1 cellular context compared by ENCODE assay signal in genomic region chr11:114080769-114081168, GRCh38.
TF ChIP-seq lines count a peak whose summit lies in the region.

No MANE protein-coding gene starts in this region.

TF ChIP-seq in K562, 482 proteins besides CTCF, POLR2A, EP300 and RAD21:
- no peak for TF ChIP-seq SUPT5H (IDR thresholded peaks at IDR 0.05)
- no peak for TF ChIP-seq ZNF354B (CRISPR knock-in tag; IDR thresholded peaks at IDR 0.05)
- TF ChIP-seq ZFP30 (CRISPR knock-in tag; IDR thresholded peaks at IDR 0.05; ENCODE audit: borderline replicate concordance), result no peak
- TF ChIP-seq ZFP36 (IDR thresholded peaks at IDR 0.05; ENCODE audit: low read depth, low read length, partially characterized antibody), result peak; percentile 34
- TF ChIP-seq FIP1L1 (IDR thresholded peaks at IDR 0.05; ENCODE audit: low read depth, low read length, poor library complexity, severe bottlenecking), result no peak
- TF ChIP-seq BCOR (IDR thresholded peaks at IDR 0.05), result peak; percentile 11; the same call in 1 of the 2 replicates
- TF ChIP-seq MTA2 (IDR thresholded peaks at IDR 0.05; ENCODE audit: low read depth), result no peak
- TF ChIP-seq ZNF551 (CRISPR knock-in tag; IDR thresholded peaks at IDR 0.05), result no peak
- TF ChIP-seq BRD9 (IDR thresholded peaks at IDR 0.05; ENCODE audit: low read depth, partially characterized antibody), result peak; percentile 93
- no peak for TF ChIP-seq SRSF1 (IDR thresholded peaks at IDR 0.05; ENCODE audit: low read depth, low read length)
- TF ChIP-seq ZNF253 (CRISPR knock-in tag; conservative IDR thresholded peaks at IDR 0.05), result no peak
- TF ChIP-seq ZNF740 (CRISPR knock-in tag; IDR thresholded peaks at IDR 0.05), result no peak
- no peak for TF ChIP-seq ZNF740 (tag; IDR thresholded peaks at IDR 0.05)
- no peak for TF ChIP-seq ZNF76 (CRISPR knock-in tag; IDR thresholded peaks at IDR 0.05; ENCODE audit: borderline replicate concordance)
- peak; percentile 79 for TF ChIP-seq RBM25 (IDR thresholded peaks at IDR 0.05; ENCODE audit: low read depth, low read length, severe bottlenecking)
- no peak for TF ChIP-seq ELF2 (CRISPR knock-in tag; IDR thresholded peaks at IDR 0.05)
- TF ChIP-seq MYBL2 (IDR thresholded peaks at IDR 0.05; ENCODE audit: low read depth), result no peak
- TF ChIP-seq MYBL2 (CRISPR knock-in tag; IDR thresholded peaks at IDR 0.05; ENCODE audit: borderline replicate concordance), result no peak
- no peak for TF ChIP-seq CC2D1A (IDR thresholded peaks at IDR 0.05)
- no peak for TF ChIP-seq RBBP5 (IDR thresholded peaks at IDR 0.05; ENCODE audit: borderline replicate concordance, insufficient read depth, low read length, poor library complexity, severe bottlenecking)
- TF ChIP-seq E2F5 (CRISPR knock-in tag; IDR thresholded peaks at IDR 0.05), result no peak
- TF ChIP-seq ZNF644 (tag; IDR thresholded peaks at IDR 0.05; ENCODE audit: low read depth), result no peak
- TF ChIP-seq ZNF197 (CRISPR knock-in tag; IDR thresholded peaks at IDR 0.05; ENCODE audit: low read depth), result no peak
